Comparison of ENCODE assay signal across 26 cellular contexts in the genomic region with DNA sequence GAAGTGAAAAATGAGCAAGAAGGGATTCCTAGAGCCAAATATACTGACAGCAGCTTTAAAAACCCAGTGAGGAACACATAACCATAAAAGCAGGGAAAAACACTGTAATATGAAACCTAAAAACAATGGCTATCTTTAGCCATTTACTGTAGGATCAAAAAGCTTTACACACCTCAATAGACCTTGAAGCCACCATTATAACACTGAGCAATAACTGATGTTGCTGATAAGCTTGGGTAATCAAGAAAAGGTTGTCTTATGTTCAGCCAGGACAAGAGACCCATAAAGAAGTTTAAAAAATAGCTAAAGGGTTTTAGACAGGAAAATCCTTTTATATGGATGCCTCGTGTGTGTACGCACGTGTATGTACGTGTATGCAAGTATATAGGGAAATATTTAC. TPM values are rescaled to one million over a fixed set of nuclear protein-coding genes. Genes with fewer than 3 reads are reported as not detected.
DNase-seq lines count a peak whose midpoint lies in the region; ATAC-seq and TF ChIP-seq lines count a peak whose summit lies in the region.
"Had no signal": no experiment of that assay in that cellular context is flagged by ENCODE, and none has a peak within 500 bp of the region (broad histone marks: within the 10 kb centered on the region; RNA-seq: fewer than 3 reads in every experiment).

No MANE protein-coding gene starts in this region.

- H3K79me2 ChIP-seq in smooth muscle cell (ENCODE audit: low read depth) (no peaks in the 10 kb centered on the region), GM23338 (replicated peaks; ENCODE audit: insufficient read depth) (0 out of 2 replicates have a peak, but pooled peaks cover 7% of the 10 kb centered on the region)

- DNase-seq in IMR-90, result no peak
- no peak for DNase-seq in adipocyte (ENCODE audit: low read depth)
- no peak for DNase-seq in foreskin keratinocyte
- DNase-seq in smooth muscle cell (lab: John Stamatoyannopoulos, UW; ENCODE audit: unreplicated experiment), result no peak
- no peak for DNase-seq in NCI-H1105 (lab: John Stamatoyannopoulos, UW)
- no peak for DNase-seq in GM23338 (ENCODE audit: low spot score)
- DNase-seq in upper lobe of right lung, result no peak
- DNase-seq: activated CD4-positive, alpha-beta T cell treated with anti-CD3 and anti-CD28 coated beads for 36 hours; activated CD8-positive, alpha-beta memory T cell treated with anti-CD3 and anti-CD28 coated beads for 24 hours; activated effector memory CD4-positive, alpha-beta T cell treated with Interleukin-2 at 50 U/mL for 16 hours; aorta; C1 segment of cervical spinal cord; central memory CD4-positive, alpha-beta T cell; COR-L47; NCI-H1048; NCI-H187; NCI-H526; ovary; retina; stimulated activated CD4-positive, alpha-beta T cell treated with anti-CD3 and anti-CD28 coated beads, Interleukin-2, amount 100 ng/mL, for 24 hours; T-helper 2 cell; tibial artery had no signal

- H3K56ac ChIP-seq in IMR-90 (ENCODE audit: extremely low read depth, insufficient read depth, low read length), result no peak overlapping the region

- no TSS peak for BruUV-seq in IMR-90 (replicated peaks; lab: Mats Ljungman, UMichigan)

- peak overlapping the region; percentile 81 for H2BK5ac ChIP-seq in IMR-90 (ENCODE audit: low read depth, low read length, poor library complexity, severe bottlenecking)

- dilution Hi-C loops in IMR-90 (cut with HindIII; ENCODE audit: low sequenced_read_pairs, unreplicated experiment), result no loop called here

- H2AK9ac ChIP-seq in IMR-90 (replicated peaks; ENCODE audit: low read depth, low read length, poor library complexity), result no peak overlapping the region

- H2BK15ac ChIP-seq in IMR-90 (ENCODE audit: low read depth, low read length), result no peak overlapping the region

- H3K4me3 Mint-ChIP-seq in GM23338, result no peak overlapping the region
- H3K4me3 Mint-ChIP-seq: activated CD4-positive, alpha-beta T cell treated with anti-CD3 and anti-CD28 coated beads for 36 hours; activated naive CD8-positive, alpha-beta T cell; dendritic cell treated with granulocyte-macrophage colony-stimulating factor and Interleukin-4, amounts not matched to agents 40 ng/mL and 50 ng/mL, for 4 days; endodermal cell; natural killer cell treated with Interleukin-12 subunit alpha and Interleukin-12 subunit beta and Interleukin-15 and Interleukin-18, amount 100 ng/mL, for 72 hours had no signal

- CTCF ChIA-PET in IMR-90 (lab: Yijun Ruan, JAX), result no interaction called here

- TF ChIP-seq CTCF in IMR-90 (conservative IDR thresholded peaks at IDR 0.05; ENCODE audit: low read depth, low read length) (no peak), foreskin keratinocyte (conservative IDR thresholded peaks at IDR 0.05) (no peak), smooth muscle cell (IDR thresholded peaks at IDR 0.05; ENCODE audit: borderline replicate concordance, insufficient read depth, poor library complexity, severe bottlenecking) (no peak), GM23338 (conservative IDR thresholded peaks at IDR 0.05; ENCODE audit: low read depth in 2 of 2) (no peak), upper lobe of right lung (IDR thresholded peaks at IDR 0.05) (no peak)

- no peaks in the 10 kb centered on the region for H3F3A ChIP-seq in smooth muscle cell (ENCODE audit: low read depth)
- H3F3A ChIP-seq in GM23338 (replicated peaks; ENCODE audit: low read depth), result no peaks in the 10 kb centered on the region

- 0 out of 3 replicates have a peak, but pooled peaks cover under 1% of the 10 kb centered on the region for H3K9me3 Mint-ChIP-seq in GM23338
- H3K9me3 Mint-ChIP-seq: endodermal cell; natural killer cell treated with Interleukin-12 subunit alpha and Interleukin-12 subunit beta and Interleukin-15 and Interleukin-18, amount 100 ng/mL, for 72 hours had no signal

- peak overlapping the region; percentile 89; the same call in 1 of the 2 replicates for H2BK120ac ChIP-seq in IMR-90 (ENCODE audit: low read depth, low read length)

- H3K4me3 ChIP-seq in IMR-90 (ENCODE audit: insufficient read depth, low read depth, low read length), result no peak overlapping the region
- no peak overlapping the region for H3K4me3 ChIP-seq in adipocyte (ENCODE audit: low read length)
- no peak overlapping the region for H3K4me3 ChIP-seq in smooth muscle cell
- no peak overlapping the region for H3K4me3 ChIP-seq in GM23338
- no peak overlapping the region for H3K4me3 ChIP-seq in upper lobe of right lung
- H3K4me3 ChIP-seq: ovary, tibial artery had no signal

- H3K23ac ChIP-seq in IMR-90 (ENCODE audit: low read depth, low read length), result 0 out of 2 replicates have a peak overlapping the region, but pooled peaks have one; percentile 12

- no peaks in the 10 kb centered on the region for H3K9me2 ChIP-seq in GM23338 (ENCODE audit: insufficient read depth)

- H2AFZ ChIP-seq in IMR-90 (replicated peaks; ENCODE audit: low read length, poor library complexity) (no peak overlapping the region), smooth muscle cell (ENCODE audit: low read depth) (no peak overlapping the region), GM23338 (no peak overlapping the region)

- peaks cover 7% of the 10 kb centered on the region; the same call in 1 of the 3 replicates for H3K36me3 Mint-ChIP-seq in GM23338 (ENCODE audit: low read depth)

- in situ Hi-C loops in IMR-90 (cut with MboI; ENCODE audit: low sequenced_read_pairs), result no loop called here

- H3K4me1 ChIP-seq in IMR-90 (ENCODE audit: control insufficient read depth, insufficient read depth, low read length) (peaks cover 7% of the 10 kb centered on the region), adipocyte (ENCODE audit: control insufficient read depth, insufficient read depth, low read length) (peaks cover 36% of the 10 kb centered on the region), foreskin keratinocyte (peaks cover 26% of the 10 kb centered on the region), smooth muscle cell (ENCODE audit: low read depth) (peaks cover 4% of the 10 kb centered on the region), GM23338 (ENCODE audit: insufficient read depth) (peaks cover 28% of the 10 kb centered on the region), upper lobe of right lung (no peaks in the 10 kb centered on the region)

- H4K8ac ChIP-seq in IMR-90 (ENCODE audit: low read depth in 2 of 2, low read length in 2 of 2), result no peak overlapping the region

- no peak overlapping the region; the same call in 1 of the 2 replicates for H4K5ac ChIP-seq in IMR-90 (ENCODE audit: low read depth, low read length)

- no peak overlapping the region for H2AK5ac ChIP-seq in IMR-90 (ENCODE audit: low read depth, low read length)

- no peak for TF ChIP-seq POLR2A in IMR-90 (IDR thresholded peaks at IDR 0.05; ENCODE audit: low read depth, low read length)

- TF ChIP-seq RAD21 in IMR-90 (IDR thresholded peaks at IDR 0.05; ENCODE audit: low read length), result no peak

- peak overlapping the region; percentile 38; the same call in 1 of the 2 replicates for H3K18ac ChIP-seq in IMR-90 (ENCODE audit: low read depth, low read length)

- H3K14ac ChIP-seq in IMR-90 (replicated peaks; ENCODE audit: low read depth, low read length), result no peak overlapping the region

- 0 out of 4 replicates have a peak, but pooled peaks cover 9% of the 10 kb centered on the region in 2 experiments for H3K79me1 ChIP-seq in IMR-90 (ENCODE audit: low read depth in 1 of 2, low read length in 2 of 2)

- WGBS in IMR-90 (ENCODE audit: extremely low coverage in 2 of 2, insufficient read length in 1 of 2), 2 experiments, result no CpG with 5 or more reads among the region's 4 CpGs
- WGBS in smooth muscle cell (ENCODE audit: low lambda C conversion rate), result 97% methylated on average over 4 of the region's 4 CpGs

- H3K9ac ChIP-seq in IMR-90 (ENCODE audit: low read depth, low read length), result no peak overlapping the region
- peak overlapping the region; percentile 34 for H3K9ac ChIP-seq in adipocyte (ENCODE audit: low read length)
- H3K9ac ChIP-seq in smooth muscle cell (ENCODE audit: low read depth), result peak overlapping the region; percentile 61

- H3K4me2 ChIP-seq in IMR-90 (ENCODE audit: low read depth, low read length) (no peak overlapping the region), smooth muscle cell (no peak overlapping the region), GM23338 (no peak overlapping the region)

- no peaks in the 10 kb centered on the region for H3K27me3 ChIP-seq in IMR-90 (ENCODE audit: control insufficient read depth, insufficient read depth, low read length)
- no peaks in the 10 kb centered on the region for H3K27me3 ChIP-seq in adipocyte (replicated peaks; ENCODE audit: control insufficient read depth, insufficient read depth, low read length)
- no peaks in the 10 kb centered on the region for H3K27me3 ChIP-seq in foreskin keratinocyte
- H3K27me3 ChIP-seq in smooth muscle cell (ENCODE audit: low read depth), result no peaks in the 10 kb centered on the region
- H3K27me3 ChIP-seq in GM23338 (ENCODE audit: insufficient read depth), result no peaks in the 10 kb centered on the region
- H3K27me3 ChIP-seq in upper lobe of right lung, result no peaks in the 10 kb centered on the region
- H3K27me3 ChIP-seq: ovary, tibial artery had no signal

- H3K4ac ChIP-seq in IMR-90 (ENCODE audit: low read depth, low read length), result no peak overlapping the region; the same call in 1 of the 2 replicates

- no peak overlapping the region for H2BK20ac ChIP-seq in IMR-90 (ENCODE audit: low read depth, low read length)

- no peak overlapping the region for H4K91ac ChIP-seq in IMR-90 (ENCODE audit: insufficient read depth, low read depth, low read length)

- H3K27ac ChIP-seq in IMR-90 (ENCODE audit: insufficient read depth, low read length), result no peak overlapping the region
- H3K27ac ChIP-seq in foreskin keratinocyte, result peak overlapping the region; percentile 89
- H3K27ac ChIP-seq in smooth muscle cell (ENCODE audit: low read depth), result peak overlapping the region; percentile 94
- H3K27ac ChIP-seq in GM23338 (ENCODE audit: low read depth), result no peak overlapping the region
- no peak overlapping the region for H3K27ac ChIP-seq in upper lobe of right lung
- H3K27ac ChIP-seq: ovary, tibial artery had no signal

- POLR2A ChIA-PET in IMR-90 (lab: Charles Lee; ENCODE audit: unreplicated experiment), result no interaction called here

- no peaks in the 10 kb centered on the region for H3K36me3 ChIP-seq in IMR-90 (ENCODE audit: control insufficient read depth, insufficient read depth, low read length)
- H3K36me3 ChIP-seq in adipocyte (ENCODE audit: control insufficient read depth, insufficient read depth, low read length, severe bottlenecking), result no peaks in the 10 kb centered on the region
- H3K36me3 ChIP-seq in smooth muscle cell (ENCODE audit: low read depth), result no peaks in the 10 kb centered on the region
- no peaks in the 10 kb centered on the region for H3K36me3 ChIP-seq in GM23338 (ENCODE audit: insufficient read depth)
- H3K36me3 ChIP-seq in upper lobe of right lung, result no peaks in the 10 kb centered on the region
- H3K36me3 ChIP-seq: ovary had no signal

- no peak overlapping the region for H3K27ac Mint-ChIP-seq in GM23338
- H3K27ac Mint-ChIP-seq: activated CD4-positive, alpha-beta T cell treated with anti-CD3 and anti-CD28 coated beads for 36 hours; activated naive CD8-positive, alpha-beta T cell; dendritic cell treated with granulocyte-macrophage colony-stimulating factor and Interleukin-4, amounts not matched to agents 40 ng/mL and 50 ng/mL, for 4 days; natural killer cell treated with Interleukin-12 subunit alpha and Interleukin-12 subunit beta and Interleukin-15 and Interleukin-18, amount 100 ng/mL, for 72 hours had no signal

- H4K20me1 ChIP-seq in IMR-90 (ENCODE audit: insufficient read depth, low read length) (no peaks in the 10 kb centered on the region), smooth muscle cell (ENCODE audit: low read depth) (no peaks in the 10 kb centered on the region), GM23338 (replicated peaks; ENCODE audit: insufficient read depth) (no peaks in the 10 kb centered on the region)

- ATAC-seq in IMR-90 (ENCODE audit: low read depth) (no peak), foreskin keratinocyte (no peak), GM23338 (no peak), upper lobe of right lung (no peak)
- ATAC-seq: natural killer cell treated with Interleukin-12 subunit alpha and Interleukin-12 subunit beta and Interleukin-15 and Interleukin-18, amount 100 ng/mL, for 72 hours had no signal

- H3K4me1 Mint-ChIP-seq in GM23338, result peaks cover 16% of the 10 kb centered on the region

- intact Hi-C loops in IMR-90 (cut with micrococcal nuclease), result no loop called here
- intact Hi-C loops in upper lobe of right lung (cut with DNase I), result no loop called here

- H3K9me3 ChIP-seq in IMR-90 (ENCODE audit: control insufficient read depth, insufficient read depth, low read length) (no peaks in the 10 kb centered on the region), adipocyte (ENCODE audit: control insufficient read depth, low read length) (no peaks in the 10 kb centered on the region), smooth muscle cell (replicated peaks; ENCODE audit: low read depth) (no peaks in the 10 kb centered on the region), upper lobe of right lung (no peaks in the 10 kb centered on the region)
- H3K9me3 ChIP-seq: ovary, tibial artery had no signal

- peaks cover 3% of the 10 kb centered on the region; the same call in 1 of the 2 replicates for H3K9me1 ChIP-seq in IMR-90 (ENCODE audit: insufficient read depth, low read length)

- peaks cover 1% of the 10 kb centered on the region for H3K27me3 Mint-ChIP-seq in GM23338 (ENCODE audit: insufficient read depth, low read depth, poor library complexity)
- H3K27me3 Mint-ChIP-seq: activated CD4-positive, alpha-beta T cell treated with anti-CD3 and anti-CD28 coated beads for 36 hours; activated naive CD8-positive, alpha-beta T cell; dendritic cell treated with granulocyte-macrophage colony-stimulating factor and Interleukin-4, amounts not matched to agents 40 ng/mL and 50 ng/mL, for 4 days; natural killer cell treated with Interleukin-12 subunit alpha and Interleukin-12 subunit beta and Interleukin-15 and Interleukin-18, amount 100 ng/mL, for 72 hours had no signal

RNA-seq across cellular contexts. Expression of a gene that starts 16.9 kb away (rescaled TPM):
- total RNA-seq in IMR-90 (2012; rRNA removed) (20.3 TPM in 2 replicates), foreskin keratinocyte (20.9 and 21.4 TPM in 2 replicates), smooth muscle cell (17.6 and 19.8 TPM in 2 replicates), upper lobe of right lung (17.7 TPM)
- polyA plus RNA-seq in IMR-90 (2012; rRNA removed) (15.9 and 18.7 TPM in 2 replicates), foreskin keratinocyte (23.1 and 25.2 TPM in 2 replicates), smooth muscle cell (15.7 and 19.4 TPM in 2 replicates), GM23338 (2016; fragmentation: Nextera tagmentation; extraction: Ambion mirVana) (16.9 and 18.9 TPM in 2 replicates)
- 8.5 and 14.0 TPM in 2 replicates for polyA plus RNA-seq in IMR-90 (2012; cell fraction: cytosol; rRNA removed)
- 5.8 and 16.5 TPM in 2 replicates for polyA plus RNA-seq in IMR-90 (2012; cell fraction: nucleus; rRNA removed; ENCODE audit: low replicate concordance)
- total RNA-seq in GM23338 (2014; rRNA removed; shearing (Covaris generic)), result 17.7 and 19.4 TPM in 2 replicates

Comparison
In these comparisons a context has a peak if more than half of its experiments do, and no peak if none do; other contexts are left out.
1. H3K27ac ChIP-seq: peak in foreskin keratinocyte (single experiment) and smooth muscle cell (single experiment); none in IMR-90 (single experiment), GM23338 (single experiment) and upper lobe of right lung (single experiment).